8 cellular contexts compared by ENCODE assay signal in genomic region chr15:99732268-99732641, GRCh38. TPM values are rescaled to one million over a fixed set of nuclear protein-coding genes. Genes with fewer than 3 reads are reported as not detected.
DNase-seq lines count a peak whose midpoint lies in the region; ATAC-seq and TF ChIP-seq lines count a peak whose summit lies in the region.

No MANE protein-coding gene starts in this region.

- H3K4me1 Mint-ChIP-seq in mesothelial cell of epicardium = peaks cover 30% of the 10 kb centered on the region

- no peaks in the 10 kb centered on the region for H3K27me3 Mint-ChIP-seq in mesothelial cell of epicardium (ENCODE audit: low read depth)

- H3K79me2 ChIP-seq in ACC112 (ENCODE audit: control insufficient read depth, insufficient read depth, low read length, unreplicated experiment) = peaks cover 2% of the 10 kb centered on the region
- no peaks in the 10 kb centered on the region for H3K79me2 ChIP-seq in KMS-11 (ENCODE audit: insufficient read depth, low read depth)

- no peaks in the 10 kb centered on the region for H3K36me3 ChIP-seq in ACC112 (ENCODE audit: insufficient read depth, low read length)
- H3K36me3 ChIP-seq in KMS-11 (ENCODE audit: insufficient read depth) = no peaks in the 10 kb centered on the region

- H3K27ac ChIP-seq in ACC112 (ENCODE audit: low read depth, low read length) (no peak overlapping the region), KMS-11 (no peak overlapping the region), coronary artery (peak overlapping the region; percentile 82 to 95)

- H3K36me3 Mint-ChIP-seq in mesothelial cell of epicardium = no peaks in the 10 kb centered on the region

- TF ChIP-seq CTCF in KMS-11 (conservative IDR thresholded peaks at IDR 0.05; ENCODE audit: low read depth, low read length) (no peak), coronary artery (IDR thresholded peaks at IDR 0.05) (no peak), mesothelial cell of epicardium (IDR thresholded peaks at IDR 0.05; ENCODE audit: unreplicated experiment) (no peak)

- H3K9ac ChIP-seq in KMS-11 = no peak overlapping the region

- H3K4me3 ChIP-seq in ACC112 (ENCODE audit: low read depth, low read length) (peak overlapping the region; percentile 87), KMS-11 (IDR thresholded peaks at IDR 0.05; ENCODE audit: insufficient read depth, low read depth, low read length) (no peak overlapping the region), coronary artery (peak overlapping the region; percentile 99)

- H3K27ac Mint-ChIP-seq in mesothelial cell of epicardium = peak overlapping the region; percentile 83

- peaks cover 6% of the 10 kb centered on the region for H3K4me1 ChIP-seq in ACC112 (ENCODE audit: control insufficient read depth, insufficient read depth, low read length, unreplicated experiment)
- peaks cover 7% of the 10 kb centered on the region for H3K4me1 ChIP-seq in KMS-11 (ENCODE audit: low read depth, poor library complexity, severe bottlenecking)

- H3K27me3 ChIP-seq in ACC112 (ENCODE audit: insufficient read depth, low read length) (no peaks in the 10 kb centered on the region), KMS-11 (ENCODE audit: insufficient read depth, low read depth) (no peaks in the 10 kb centered on the region)

- H3K9me3 Mint-ChIP-seq in mesothelial cell of epicardium = no peaks in the 10 kb centered on the region

- peak overlapping the region; percentile 84 for H3K4me3 Mint-ChIP-seq in mesothelial cell of epicardium

- peak overlapping the region; percentile 46 for H2AFZ ChIP-seq in ACC112 (ENCODE audit: low read length, unreplicated experiment)
- no peak overlapping the region for H2AFZ ChIP-seq in KMS-11 (ENCODE audit: low read depth)

- H3K4me2 ChIP-seq in KMS-11 = peak overlapping the region; percentile 54; the same call in 1 of the 2 replicates

- TF ChIP-seq POLR2A in GM18505 (IDR thresholded peaks at IDR 0.05; ENCODE audit: borderline replicate concordance, extremely low read depth, insufficient read depth, insufficient read length) = no peak

- ATAC-seq in GM18873 (IDR thresholded peaks at IDR 0.05; ENCODE audit: low FRiP score, unreplicated experiment) = no peak
- no peak for ATAC-seq in GM18505 (IDR thresholded peaks at IDR 0.05; ENCODE audit: unreplicated experiment)
- no peak for ATAC-seq in activated CD4-positive, CD25-positive, alpha-beta regulatory T cell treated with anti-CD3 and anti-CD28 coated beads, Interleukin-2, amount 50 U/mL, for 24 hours
- ATAC-seq in GM21619 (IDR thresholded peaks at IDR 0.05; ENCODE audit: unreplicated experiment) = no peak

- no peaks in the 10 kb centered on the region for H4K20me1 ChIP-seq in KMS-11 (ENCODE audit: insufficient read depth)

- DNase-seq in coronary artery (ENCODE audit: low spot score) (no peak), mesothelial cell of epicardium (ENCODE audit: low spot score in 2 of 2, unreplicated experiment in 2 of 2) (no peak)

RNA-seq across cellular contexts. Expression of gene LYSMD4, which starts 1.0 kb away (rescaled TPM):
- total RNA-seq in mesothelial cell of epicardium = 17.2 to 18.1 TPM (median 17.2 TPM) in 3 replicates

Comparison
In these comparisons a context has a peak if more than half of its experiments do, and no peak if none do; other contexts are left out.
1. H3K27ac ChIP-seq: peak in coronary artery (2 of 2); none in ACC112 (single experiment) and KMS-11 (single experiment).